Comparison of ENCODE assay signal across 10 cellular contexts in genomic region chr3:99925584-99925983, GRCh38.
A peak's percentile ranks its signal among the peaks of the same experiment; 100 is the strongest.
DNase-seq lines count a peak whose midpoint lies in the region; ATAC-seq, FAIRE-seq and TF ChIP-seq lines count a peak whose summit lies in the region.
"Had no signal": no experiment of that assay in that cellular context is flagged by ENCODE, and none has a peak within 500 bp of the region (broad histone marks: within the 10 kb centered on the region; RNA-seq: fewer than 3 reads in every experiment).

No MANE protein-coding gene starts in this region.

- H3K9me1 ChIP-seq in endothelial cell of umbilical vein (replicated peaks; ENCODE audit: control insufficient read depth, extremely low read depth, insufficient read depth, low read length), result no peaks in the 10 kb centered on the region

- H3K9me3 ChIP-seq in endothelial cell of umbilical vein (replicated peaks; ENCODE audit: control insufficient read depth, insufficient read depth, low read length) (no peaks in the 10 kb centered on the region), psoas muscle (no peaks in the 10 kb centered on the region), OCI-LY7 (ENCODE audit: low read length) (no peaks in the 10 kb centered on the region)
- H3K9me3 ChIP-seq in CD8-positive, alpha-beta T cell (ENCODE audit: low read length), result no peaks in the 10 kb centered on the region

- peak overlapping the region; percentile 12 for H2AFZ ChIP-seq in endothelial cell of umbilical vein (ENCODE audit: low read depth, low read length)
- H2AFZ ChIP-seq in OCI-LY7 (ENCODE audit: low read length), result no peak overlapping the region

- H3K27me3 ChIP-seq in endothelial cell of umbilical vein (ENCODE audit: control insufficient read depth in 2 of 2, insufficient read depth in 2 of 2, low read length in 2 of 2) (no peaks in the 10 kb centered on the region), psoas muscle (ENCODE audit: insufficient read depth in 3 of 3, low read length in 2 of 3) (no peaks in the 10 kb centered on the region)
- H3K27me3 ChIP-seq in CD8-positive, alpha-beta T cell (ENCODE audit: insufficient read depth, low read length), result no peaks in the 10 kb centered on the region

- intact Hi-C loops in endothelial cell of umbilical vein (cut with micrococcal nuclease) (no loop called here), psoas muscle (cut with DNase I) (no loop called here), OCI-LY7 (cut with micrococcal nuclease; ENCODE audit: unreplicated experiment) (no loop called here)
- intact Hi-C loops in CD8-positive, alpha-beta T cell (cut with DNase I, micrococcal nuclease), result no loop called here

- peaks cover 26% of the 10 kb centered on the region for H3K4me1 ChIP-seq in endothelial cell of umbilical vein (ENCODE audit: control insufficient read depth, extremely low read depth, insufficient read depth, low read length)
- peaks cover 51% of the 10 kb centered on the region for H3K4me1 ChIP-seq in psoas muscle
- H3K4me1 ChIP-seq in CD8-positive, alpha-beta T cell (ENCODE audit: insufficient read depth, low read length), result no peaks in the 10 kb centered on the region
- H3K4me1 ChIP-seq in OCI-LY7 (ENCODE audit: insufficient read depth, low read length, poor library complexity, severe bottlenecking), result peaks cover 7% of the 10 kb centered on the region

- H3K79me2 ChIP-seq in endothelial cell of umbilical vein (ENCODE audit: control insufficient read depth, insufficient read depth, low read length) (peaks cover 5% of the 10 kb centered on the region), OCI-LY7 (ENCODE audit: insufficient read depth, low read depth, low read length) (no peaks in the 10 kb centered on the region)

- WGBS in psoas muscle, 3 donors, result 21 to 49% (median 27%) methylated on average over 3 of the region's 3 CpGs

- no peak overlapping the region for H3K9ac ChIP-seq in endothelial cell of umbilical vein (replicated peaks; ENCODE audit: extremely low read depth, insufficient read depth, low read length)

- H3K4me1 Mint-ChIP-seq in CD8-positive, alpha-beta T cell (ENCODE audit: low read depth), result peaks cover 8% of the 10 kb centered on the region
- H3K4me1 Mint-ChIP-seq in stimulated activated naive B cell treated with anti-CD40 and anti-IgM and Interleukin-4, amounts not matched to agents 10 μg/mL and 1 μg/mL and 100 μg/mL, for 72 hours, result peaks cover 13 to 15% of the 10 kb centered on the region in 2 donors

- no peak overlapping the region for H3K27ac Mint-ChIP-seq in CD8-positive, alpha-beta T cell
- H3K27ac Mint-ChIP-seq in stimulated activated naive B cell treated with anti-CD40 and anti-IgM and Interleukin-4, amounts not matched to agents 10 μg/mL and 1 μg/mL and 100 μg/mL, for 72 hours, result no peak overlapping the region

- H3K27me3 Mint-ChIP-seq in CD8-positive, alpha-beta T cell (ENCODE audit: low read depth), result no peaks in the 10 kb centered on the region
- H3K27me3 Mint-ChIP-seq in stimulated activated naive B cell treated with anti-CD40 and anti-IgM and Interleukin-4, amounts not matched to agents 10 μg/mL and 1 μg/mL and 100 μg/mL, for 72 hours, result no peaks in the 10 kb centered on the region

- POLR2A ChIA-PET in endothelial cell of umbilical vein (lab: Charles Lee), result interaction anchor here (0.6 kb wide), 1 partner anchor 27 kb away, joined by 3 read pairs; no protein-coding TSS in a partner anchor
- POLR2A ChIA-PET in CD8-positive, alpha-beta T cell (lab: Charles Lee), result no interaction called here
- POLR2A ChIA-PET in OCI-LY7 (lab: Charles Lee), result interaction anchor here (0.6 kb wide), 1 partner anchor 13 kb away, joined by 3 read pairs; no protein-coding TSS in a partner anchor

- no peaks in the 10 kb centered on the region for H3K9me3 Mint-ChIP-seq in CD8-positive, alpha-beta T cell
- H3K9me3 Mint-ChIP-seq in stimulated activated naive B cell treated with anti-CD40 and anti-IgM and Interleukin-4, amounts not matched to agents 10 μg/mL and 1 μg/mL and 100 μg/mL, for 72 hours, result peaks cover 3% of the 10 kb centered on the region in 2 donors

- no peaks in the 10 kb centered on the region for H3K9me2 ChIP-seq in OCI-LY7 (ENCODE audit: insufficient read depth, low read length)

- ATAC-seq in psoas muscle, result peak in 3 of 4 donors; percentile 34 to 43 (median 37)
- ATAC-seq in CD8-positive, alpha-beta T cell, result no peak
- ATAC-seq in stimulated activated naive B cell treated with anti-CD40 and anti-IgM and Interleukin-4, amounts not matched to agents 10 μg/mL and 1 μg/mL and 100 μg/mL, for 72 hours (replicated peaks), result no peak
- no peak for ATAC-seq in HG03280 (IDR thresholded peaks at IDR 0.05; ENCODE audit: unreplicated experiment)

- CTCF ChIA-PET in endothelial cell of umbilical vein (lab: Charles Lee) (interaction anchor here (0.7 to 2.2 kb wide), 11 partner anchors 12 to 391 kb away, joined by 3 to 8 read pairs (median 3); no protein-coding TSS in a partner anchor), OCI-LY7 (lab: Charles Lee; ENCODE audit: unreplicated experiment) (no interaction called here)
- CTCF ChIA-PET in CD8-positive, alpha-beta T cell (lab: Charles Lee), result interaction anchor here (1.0 kb wide), 1 partner anchor 94 kb away, joined by 3 read pairs; no protein-coding TSS in a partner anchor

- no TSS peak for BruUV-seq in endothelial cell of umbilical vein (replicated peaks; lab: Mats Ljungman, UMichigan)
- no TSS peak for BruUV-seq in OCI-LY7 (replicated peaks; lab: Mats Ljungman, UMichigan)

- no peak for TF ChIP-seq CTCF in endothelial cell of umbilical vein (IDR thresholded peaks at IDR 0.05; ENCODE audit: extremely low read depth in 1 of 2, insufficient read depth in 1 of 2, low read depth in 1 of 2, low read length in 2 of 2)
- no peak for TF ChIP-seq CTCF in psoas muscle (IDR thresholded peaks at IDR 0.05)
- no peak for TF ChIP-seq CTCF in CD8-positive, alpha-beta T cell (IDR thresholded peaks at IDR 0.05)
- TF ChIP-seq CTCF in OCI-LY7 (conservative IDR thresholded peaks at IDR 0.05; ENCODE audit: low read length), result no peak

- DNase-seq in DMS79 treated with DMSO at 0.1 percent for 48 hours (lab: John Stamatoyannopoulos, UW) (peak; percentile 97), NCI-H510A (lab: John Stamatoyannopoulos, UW) (peak; percentile 30), endothelial cell of umbilical vein (ENCODE audit: low read depth, low spot score) (peak; percentile 71), psoas muscle (no peak), OCI-LY7 (ENCODE audit: low spot score) (no peak)
- DNase-seq in CD8-positive, alpha-beta T cell, result no peak
- no peak for DNase-seq in stimulated activated naive B cell treated with anti-CD40 and anti-IgM and Interleukin-4, amounts not matched to agents 10 μg/mL and 1 μg/mL and 100 μg/mL, for 72 hours
- DNase-seq: hypothalamus, NCI-H526 had no signal

- TF ChIP-seq POLR2A in endothelial cell of umbilical vein (IDR thresholded peaks at IDR 0.05; ENCODE audit: low read depth, low read length), result no peak

- dilution Hi-C loops in endothelial cell of umbilical vein (cut with MboI; ENCODE audit: extremely low pct_ligation_motif_present, low sequenced_read_pairs), result no loop called here

- no peak overlapping the region for H3K4me3 Mint-ChIP-seq in CD8-positive, alpha-beta T cell
- no peak overlapping the region for H3K4me3 Mint-ChIP-seq in stimulated activated naive B cell treated with anti-CD40 and anti-IgM and Interleukin-4, amounts not matched to agents 10 μg/mL and 1 μg/mL and 100 μg/mL, for 72 hours

- H3K27ac ChIP-seq in endothelial cell of umbilical vein (ENCODE audit: insufficient read depth, low read depth, low read length) (peak overlapping the region; percentile 46), psoas muscle (peak overlapping the region; percentile 61), OCI-LY7 (ENCODE audit: low read depth, low read length, poor library complexity, severe bottlenecking) (no peak overlapping the region)
- H3K27ac ChIP-seq in CD8-positive, alpha-beta T cell (ENCODE audit: low read depth, low read length), result no peak overlapping the region

- peaks cover 6% of the 10 kb centered on the region for H3K36me3 Mint-ChIP-seq in CD8-positive, alpha-beta T cell
- H3K36me3 Mint-ChIP-seq in stimulated activated naive B cell treated with anti-CD40 and anti-IgM and Interleukin-4, amounts not matched to agents 10 μg/mL and 1 μg/mL and 100 μg/mL, for 72 hours, result peaks cover 6 to 20% of the 10 kb centered on the region in 2 donors

- H3K4me2 ChIP-seq in endothelial cell of umbilical vein (ENCODE audit: insufficient read depth, low read length), result peak overlapping the region; percentile 53
- no peak overlapping the region for H3K4me2 ChIP-seq in OCI-LY7 (ENCODE audit: low read length)

- H3K36me3 ChIP-seq in endothelial cell of umbilical vein (ENCODE audit: control insufficient read depth in 2 of 2, extremely low read depth in 1 of 2, insufficient read depth in 2 of 2, low read length in 2 of 2) (no peaks in the 10 kb centered on the region), psoas muscle (ENCODE audit: insufficient read depth in 1 of 2, low read depth in 1 of 2) (peaks cover 0 to 36% of the 10 kb centered on the region in 2 donors), OCI-LY7 (ENCODE audit: insufficient read depth, low read length) (no peaks in the 10 kb centered on the region)
- no peaks in the 10 kb centered on the region for H3K36me3 ChIP-seq in CD8-positive, alpha-beta T cell (ENCODE audit: insufficient read depth, low read length)

- no peaks in the 10 kb centered on the region for H4K20me1 ChIP-seq in endothelial cell of umbilical vein (replicated peaks; ENCODE audit: control insufficient read depth, extremely low read depth, insufficient read depth, low read length)
- no peaks in the 10 kb centered on the region for H4K20me1 ChIP-seq in OCI-LY7 (ENCODE audit: insufficient read depth, low read length)

- FAIRE-seq in endothelial cell of umbilical vein (lab: Jason Lieb, UNC), result peak; percentile 82

- no peak overlapping the region for H3K4me3 ChIP-seq in endothelial cell of umbilical vein (replicated peaks in 1 of 3; ENCODE audit: insufficient read depth in 1 of 3, low read depth in 1 of 3, low read length in 3 of 3)
- no peak overlapping the region for H3K4me3 ChIP-seq in psoas muscle
- no peak overlapping the region for H3K4me3 ChIP-seq in CD8-positive, alpha-beta T cell (ENCODE audit: low read depth, low read length)
- H3K4me3 ChIP-seq in OCI-LY7 (ENCODE audit: low read depth, low read length, poor library complexity, severe bottlenecking), result no peak overlapping the region

TF ChIP-seq in endothelial cell of umbilical vein, 7 proteins besides CTCF, POLR2A, EP300 and RAD21:
- TF ChIP-seq MYC (IDR thresholded peaks at IDR 0.05; ENCODE audit: low read depth, low read length), result no peak
- TF ChIP-seq JUN (IDR thresholded peaks at IDR 0.05; ENCODE audit: borderline replicate concordance, insufficient read depth, insufficient read length, low read depth), result peak; percentile 23

Comparison
In these comparisons a context has a peak if more than half of its experiments do, and no peak if none do; other contexts are left out.
1. DNase-seq: peak in DMS79 treated with DMSO at 0.1 percent for 48 hours (single experiment), NCI-H510A (single experiment) and endothelial cell of umbilical vein (single experiment); none in psoas muscle (0 of 2), CD8-positive, alpha-beta T cell (0 of 7), stimulated activated naive B cell treated with anti-CD40 and anti-IgM and Interleukin-4, amounts not matched to agents 10 μg/mL and 1 μg/mL and 100 μg/mL, for 72 hours (single experiment) and OCI-LY7 (single experiment).
2. H3K27ac ChIP-seq: peak in endothelial cell of umbilical vein (single experiment) and psoas muscle (single experiment); none in CD8-positive, alpha-beta T cell (single experiment) and OCI-LY7 (single experiment).
3. ATAC-seq: peak in psoas muscle (3 of 4); none in CD8-positive, alpha-beta T cell (single experiment), stimulated activated naive B cell treated with anti-CD40 and anti-IgM and Interleukin-4, amounts not matched to agents 10 μg/mL and 1 μg/mL and 100 μg/mL, for 72 hours (0 of 2) and HG03280 (single experiment).